8 cellular contexts compared by ENCODE assay signal in the genomic region with DNA sequence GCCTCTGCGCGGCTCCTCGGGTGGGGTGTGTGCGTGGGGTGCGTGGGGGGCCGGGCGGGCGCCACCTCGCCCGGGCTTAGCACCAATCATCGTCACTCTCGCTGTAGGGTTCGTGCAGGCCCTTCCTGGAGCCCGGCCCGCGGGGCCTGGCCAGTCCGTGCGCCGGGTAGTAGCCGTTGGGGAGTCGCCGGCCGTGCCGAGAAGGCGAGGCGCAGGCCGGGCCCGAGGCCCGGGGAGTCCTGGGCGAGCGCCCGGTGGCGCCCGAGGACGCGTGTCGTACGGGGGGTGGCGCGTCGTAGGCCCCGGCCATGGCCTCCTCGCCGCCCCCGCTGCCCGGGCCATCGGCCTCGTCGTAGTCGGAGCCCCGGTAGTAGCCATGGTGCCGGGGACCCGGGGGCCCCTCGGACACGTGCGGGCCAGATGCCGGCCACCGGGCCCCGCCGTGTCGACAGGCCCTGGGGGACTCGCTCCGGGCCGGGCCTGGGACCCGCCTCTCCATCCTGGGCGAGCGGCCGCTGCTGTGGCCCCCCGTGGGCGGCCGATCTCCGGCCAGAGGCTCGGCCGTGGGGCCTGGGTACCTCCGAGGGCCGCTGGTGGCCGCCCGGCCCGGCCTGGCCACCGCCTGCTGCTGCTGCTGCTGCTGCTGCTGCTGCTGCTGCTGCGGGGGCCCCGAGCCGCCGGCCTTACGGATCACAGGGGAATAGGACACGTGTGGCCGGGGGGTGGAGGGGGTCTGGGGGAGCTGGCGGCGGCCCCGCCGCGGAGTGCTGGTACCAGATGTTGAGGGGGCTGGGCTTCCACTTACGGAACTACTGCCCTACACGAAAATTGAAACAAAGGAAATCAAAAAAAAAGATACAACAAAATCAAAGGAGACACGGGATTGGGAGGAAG. TPM values are rescaled to one million over a fixed set of nuclear protein-coding genes. Genes with fewer than 3 reads are reported as not detected.
DNase-seq lines count a peak whose midpoint lies in the region; ATAC-seq and TF ChIP-seq lines count a peak whose summit lies in the region.

No MANE protein-coding gene starts in this region.

- H3K36me3 ChIP-seq in OCI-LY3 (replicated peaks; ENCODE audit: low read depth, low read length) = no peaks in the 10 kb centered on the region
- H3K36me3 ChIP-seq in esophagus (ENCODE audit: control insufficient read depth in 2 of 2, insufficient read depth in 2 of 2, low read length in 1 of 2) = no peaks in the 10 kb centered on the region
- H3K36me3 ChIP-seq in prostate gland = no peaks in the 10 kb centered on the region
- H3K36me3 ChIP-seq in SK-N-SH (replicated peaks in 1 of 2; ENCODE audit: control insufficient read depth in 1 of 2, insufficient read depth in 2 of 2, low read length in 1 of 2) = no peaks in the 10 kb centered on the region

- H3K4me2 ChIP-seq in OCI-LY3 (ENCODE audit: low read length) (peak overlapping the region; percentile 55), SK-N-SH (no peak overlapping the region)

- POLR2A ChIA-PET in SK-N-SH (lab: Yijun Ruan, JAX) = no interaction called here

- H3K4me1 ChIP-seq in OCI-LY3 (ENCODE audit: low read length) (peaks cover 42% of the 10 kb centered on the region), esophagus (ENCODE audit: control insufficient read depth in 2 of 2, insufficient read depth in 2 of 2, low read length in 1 of 2) (peaks cover 0 to 2% of the 10 kb centered on the region in 2 donors), prostate gland (replicated peaks) (no peaks in the 10 kb centered on the region), SK-N-SH (ENCODE audit: control insufficient read depth in 1 of 2, insufficient read depth in 2 of 2, low read depth in 1 of 2, low read length in 1 of 2) (no peaks in the 10 kb centered on the region)

- no peak for TF ChIP-seq RAD21 in SK-N-SH (IDR thresholded peaks at IDR 0.05; ENCODE audit: low read length)

- CTCF ChIA-PET in SK-N-SH (lab: Yijun Ruan, JAX) = no interaction called here

- intact Hi-C loops in prostate gland (cut with DNase I) = no loop called here

- ATAC-seq in HG03354 (IDR thresholded peaks at IDR 0.05; ENCODE audit: poor library complexity, severe bottlenecking, unreplicated experiment) = no peak

- H3F3A ChIP-seq in SK-N-SH (replicated peaks; ENCODE audit: insufficient read depth) = peaks cover 3% of the 10 kb centered on the region

- WGBS in esophagus, 2 donors = 56 to 75% methylated on average over 81 to 95 of the region's 95 CpGs
- WGBS in prostate gland = 78% methylated on average over 74 of the region's 95 CpGs
- WGBS in SK-N-SH (ENCODE audit: low lambda C conversion rate) = 88% methylated on average over 32 of the region's 95 CpGs

- TF ChIP-seq POLR2A in prostate gland (IDR thresholded peaks at IDR 0.05) = no peak

- H3K9me3 ChIP-seq in OCI-LY3 (ENCODE audit: insufficient read depth, low read length) = no peaks in the 10 kb centered on the region
- no peaks in the 10 kb centered on the region for H3K9me3 ChIP-seq in esophagus (ENCODE audit: control insufficient read depth in 2 of 2, insufficient read depth in 1 of 2, low read depth in 1 of 2, low read length in 1 of 2)
- H3K9me3 ChIP-seq in prostate gland = no peaks in the 10 kb centered on the region
- no peaks in the 10 kb centered on the region for H3K9me3 ChIP-seq in SK-N-SH

- H4K20me1 ChIP-seq in OCI-LY3 (ENCODE audit: insufficient read depth, low read length) (no peaks in the 10 kb centered on the region), SK-N-SH (ENCODE audit: insufficient read depth) (no peaks in the 10 kb centered on the region)

- H3K27ac ChIP-seq in OCI-LY3 (ENCODE audit: low read length) (peak overlapping the region; percentile 37), esophagus (ENCODE audit: low read depth in 2 of 2, low read length in 1 of 2) (peak overlapping the region; percentile 18 to 43), prostate gland (no peak overlapping the region), SK-N-SH (ENCODE audit: low read depth in 2 of 2, low read length in 1 of 2) (no peak overlapping the region)

- no peaks in the 10 kb centered on the region for H3K79me2 ChIP-seq in OCI-LY3 (ENCODE audit: low read length)
- no peaks in the 10 kb centered on the region for H3K79me2 ChIP-seq in SK-N-SH (ENCODE audit: insufficient read depth)

- H2AFZ ChIP-seq in OCI-LY3 (ENCODE audit: low read depth, low read length) = no peak overlapping the region
- H2AFZ ChIP-seq in SK-N-SH (ENCODE audit: low read depth) = no peak overlapping the region

- H3K9ac ChIP-seq in OCI-LY3 (ENCODE audit: low read length) (peak overlapping the region; percentile 41; the same call in 1 of the 2 replicates), SK-N-SH (no peak overlapping the region)

- peak; percentile 56 for DNase-seq in GM04504 (ENCODE audit: low read depth)
- DNase-seq in prostate gland (ENCODE audit: low spot score) = no peak
- no peak for DNase-seq in NCI-H2081 (lab: John Stamatoyannopoulos, UW)
- no peak for DNase-seq in T1000 (lab: John Stamatoyannopoulos, UW)
- no peak for DNase-seq in SK-N-SH

- H3K27me3 ChIP-seq in OCI-LY3 (ENCODE audit: low read depth, low read length) (peaks cover 31% of the 10 kb centered on the region), esophagus (ENCODE audit: control insufficient read depth in 1 of 2, insufficient read depth in 2 of 2, low read length in 2 of 2) (no peaks in the 10 kb centered on the region), prostate gland (replicated peaks; ENCODE audit: insufficient read depth) (no peaks in the 10 kb centered on the region), SK-N-SH (ENCODE audit: insufficient read depth) (no peaks in the 10 kb centered on the region)

- H3K4me3 ChIP-seq in OCI-LY3 (ENCODE audit: low read length) (peak overlapping the region; percentile 66), esophagus (ENCODE audit: low read depth in 1 of 2, low read length in 2 of 2) (peak overlapping the region; percentile 19 to 44), prostate gland (peak overlapping the region; percentile 23 to 29), SK-N-SH (ENCODE audit: low read depth in 2 of 2, low read length in 1 of 2) (no peak overlapping the region)

- no peak for TF ChIP-seq EP300 in SK-N-SH (IDR thresholded peaks at IDR 0.05; ENCODE audit: borderline replicate concordance in 1 of 2, low read depth in 1 of 2, low read length in 1 of 2)

- H3K9me2 ChIP-seq in SK-N-SH = no peaks in the 10 kb centered on the region

- TF ChIP-seq CTCF in OCI-LY3 (IDR thresholded peaks at IDR 0.05; ENCODE audit: low read depth, low read length) (no peak), prostate gland (IDR thresholded peaks at IDR 0.05) (no peak), SK-N-SH (IDR thresholded peaks at IDR 0.05) (no peak)

TF ChIP-seq in SK-N-SH, 30 proteins besides CTCF, POLR2A, EP300 and RAD21 (continues in another document):
- TF ChIP-seq, protein P1, sequence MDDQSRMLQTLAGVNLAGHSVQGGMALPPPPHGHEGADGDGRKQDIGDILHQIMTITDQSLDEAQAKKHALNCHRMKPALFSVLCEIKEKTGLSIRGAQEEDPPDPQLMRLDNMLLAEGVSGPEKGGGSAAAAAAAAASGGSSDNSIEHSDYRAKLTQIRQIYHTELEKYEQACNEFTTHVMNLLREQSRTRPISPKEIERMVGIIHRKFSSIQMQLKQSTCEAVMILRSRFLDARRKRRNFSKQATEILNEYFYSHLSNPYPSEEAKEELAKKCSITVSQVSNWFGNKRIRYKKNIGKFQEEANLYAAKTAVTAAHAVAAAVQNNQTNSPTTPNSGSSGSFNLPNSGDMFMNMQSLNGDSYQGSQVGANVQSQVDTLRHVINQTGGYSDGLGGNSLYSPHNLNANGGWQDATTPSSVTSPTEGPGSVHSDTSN (IDR thresholded peaks at IDR 0.05) = no peak
- TF ChIP-seq GATA2 (CRISPR knock-in tag; IDR thresholded peaks at IDR 0.05) (no peak), RCOR1 (IDR thresholded peaks at IDR 0.05; ENCODE audit: low read length) (no peak), POLR2AphosphoS5 (IDR thresholded peaks at IDR 0.05; ENCODE audit: low read depth, low read length) (no peak), CHD2 (IDR thresholded peaks at IDR 0.05; ENCODE audit: low read length, partially characterized antibody) (no peak), SMC3 (IDR thresholded peaks at IDR 0.05; ENCODE audit: low read depth, low read length) (no peak), YY1 (IDR thresholded peaks at IDR 0.05; ENCODE audit: low read depth) (no peak), NFIC (IDR thresholded peaks at IDR 0.05; ENCODE audit: borderline replicate concordance) (no peak), NRF1 (IDR thresholded peaks at IDR 0.05; ENCODE audit: low read depth, low read length) (no peak), TCF12 (IDR thresholded peaks at IDR 0.05) (no peak), RFX5 (IDR thresholded peaks at IDR 0.05; ENCODE audit: low read length) (no peak), SIN3A (IDR thresholded peaks at IDR 0.05; ENCODE audit: borderline replicate concordance, low read depth, low read length) (no peak)
- TF ChIP-seq, protein P2, sequence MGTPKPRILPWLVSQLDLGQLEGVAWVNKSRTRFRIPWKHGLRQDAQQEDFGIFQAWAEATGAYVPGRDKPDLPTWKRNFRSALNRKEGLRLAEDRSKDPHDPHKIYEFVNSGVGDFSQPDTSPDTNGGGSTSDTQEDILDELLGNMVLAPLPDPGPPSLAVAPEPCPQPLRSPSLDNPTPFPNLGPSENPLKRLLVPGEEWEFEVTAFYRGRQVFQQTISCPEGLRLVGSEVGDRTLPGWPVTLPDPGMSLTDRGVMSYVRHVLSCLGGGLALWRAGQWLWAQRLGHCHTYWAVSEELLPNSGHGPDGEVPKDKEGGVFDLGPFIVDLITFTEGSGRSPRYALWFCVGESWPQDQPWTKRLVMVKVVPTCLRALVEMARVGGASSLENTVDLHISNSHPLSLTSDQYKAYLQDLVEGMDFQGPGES (IDR thresholded peaks at IDR 0.05; ENCODE audit: low read depth, low read length) = no peak
- TF ChIP-seq, protein P3, sequence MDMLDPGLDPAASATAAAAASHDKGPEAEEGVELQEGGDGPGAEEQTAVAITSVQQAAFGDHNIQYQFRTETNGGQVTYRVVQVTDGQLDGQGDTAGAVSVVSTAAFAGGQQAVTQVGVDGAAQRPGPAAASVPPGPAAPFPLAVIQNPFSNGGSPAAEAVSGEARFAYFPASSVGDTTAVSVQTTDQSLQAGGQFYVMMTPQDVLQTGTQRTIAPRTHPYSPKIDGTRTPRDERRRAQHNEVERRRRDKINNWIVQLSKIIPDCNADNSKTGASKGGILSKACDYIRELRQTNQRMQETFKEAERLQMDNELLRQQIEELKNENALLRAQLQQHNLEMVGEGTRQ (IDR thresholded peaks at IDR 0.05; ENCODE audit: borderline replicate concordance, low read depth, low read length) = no peak

RNA-seq across cellular contexts. Expression of gene IER2, which starts 57.3 kb away (rescaled TPM):
- 100 to 1,000 TPM in 1 of 2 donors, 10 to 100 TPM in 1; 52.1 to 101 TPM for polyA plus RNA-seq in esophagus
- 10 to 100 TPM; 34.7 to 75.7 TPM for total RNA-seq in prostate gland
- polyA plus RNA-seq in SK-N-SH (2012; rRNA removed) = 55.7 and 115 TPM in 2 replicates
- polyA plus RNA-seq in SK-N-SH (2012; cell fraction: cytosol; rRNA removed) = 56.1 and 82.2 TPM in 2 replicates
- 210 and 342 TPM in 2 replicates for polyA plus RNA-seq in SK-N-SH (2012; cell fraction: nucleus; rRNA removed)

RNA-seq across cellular contexts. Expression of gene STX10, which starts 57.3 kb away (rescaled TPM):
- polyA plus RNA-seq in esophagus (10 to 100 TPM; 75.1 to 76.0 TPM), SK-N-SH (2012; rRNA removed) (143 and 163 TPM in 2 replicates)
- total RNA-seq in prostate gland = 10 to 100 TPM; 42.5 to 48.6 TPM
- polyA plus RNA-seq in SK-N-SH (2012; cell fraction: cytosol; rRNA removed) = 105 and 124 TPM in 2 replicates
- polyA plus RNA-seq in SK-N-SH (2012; cell fraction: nucleus; rRNA removed) = 322 and 532 TPM in 2 replicates

Comparison
In these comparisons a context has a peak if more than half of its experiments do, and no peak if none do; other contexts are left out.
1. H3K27ac ChIP-seq: peak in OCI-LY3 (single experiment) and esophagus (2 of 2); none in prostate gland (0 of 2) and SK-N-SH (0 of 2).
2. H3K4me3 ChIP-seq: peak in OCI-LY3 (single experiment), esophagus (2 of 2) and prostate gland (2 of 2); none in SK-N-SH (0 of 2).